In the genomic region with DNA sequence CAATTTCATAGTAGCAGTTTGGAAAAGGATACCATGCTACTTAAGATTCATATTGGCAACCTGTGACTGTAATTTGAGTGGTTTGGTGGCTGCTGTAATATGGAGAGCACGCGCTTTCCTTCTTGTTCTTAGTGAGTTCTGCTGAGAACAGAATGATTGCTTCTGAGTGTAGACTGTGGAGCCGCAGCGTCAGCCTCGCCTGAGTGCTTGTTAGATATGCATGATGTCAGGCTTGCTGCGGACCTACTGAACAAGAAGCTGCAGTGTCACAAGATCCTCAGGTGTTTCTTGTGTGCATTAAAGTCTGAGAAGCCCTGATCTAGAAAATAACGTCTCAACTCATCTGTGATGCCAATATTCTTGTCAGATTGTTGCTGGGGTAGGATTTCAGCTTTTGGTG, we compare ENCODE assay signal across 16 cellular contexts.
A peak's percentile ranks its signal among the peaks of the same experiment; 100 is the strongest.
DNase-seq lines count a peak whose midpoint lies in the region; ATAC-seq and TF ChIP-seq lines count a peak whose summit lies in the region.
"Had no signal": no experiment of that assay in that cellular context is flagged by ENCODE, and none has a peak within 500 bp of the region (broad histone marks: within the 10 kb centered on the region; RNA-seq: fewer than 3 reads in every experiment).

No MANE protein-coding gene starts in this region.

- H4K20me1 ChIP-seq in PC-9 (ENCODE audit: insufficient read depth) = no peaks in the 10 kb centered on the region

- H3K27ac ChIP-seq in psoas muscle = peak overlapping the region; percentile 67
- no peak overlapping the region for H3K27ac ChIP-seq in PC-9

- H3K4me3 ChIP-seq in psoas muscle = peak overlapping the region; percentile 31
- H3K4me3 ChIP-seq in PC-9 = no peak overlapping the region
- H3K4me3 ChIP-seq: SJSA1 had no signal

- 24 to 29% (median 26%) methylated on average over 7 of the region's 7 CpGs for WGBS in psoas muscle, 3 donors

- H3K9me3 Mint-ChIP-seq in glutamatergic neuron (ENCODE audit: unreplicated experiment) (peaks cover 2% of the 10 kb centered on the region), HFFc6 (no peaks in the 10 kb centered on the region)
- H3K9me3 Mint-ChIP-seq: activated naive CD8-positive, alpha-beta T cell treated with anti-CD3 and anti-CD28 coated beads, Interleukin-2, amount 10 ng/mL, durations not matched to agents 7 days and 5 days had no signal

- no peaks in the 10 kb centered on the region for H3K27me3 Mint-ChIP-seq in glutamatergic neuron (ENCODE audit: unreplicated experiment)
- peaks cover 2% of the 10 kb centered on the region; the same call in 1 of the 2 replicates for H3K27me3 Mint-ChIP-seq in HFFc6 (ENCODE audit: insufficient read depth)
- H3K27me3 Mint-ChIP-seq: activated naive CD8-positive, alpha-beta T cell treated with anti-CD3 and anti-CD28 coated beads, Interleukin-2, amount 10 ng/mL, durations not matched to agents 7 days and 5 days had no signal

- peaks cover 22% of the 10 kb centered on the region; the same call in 1 of the 2 replicates for H3F3A ChIP-seq in PC-9 (ENCODE audit: insufficient read depth, low read depth)

- no peaks in the 10 kb centered on the region for H3K9me2 ChIP-seq in PC-9 (ENCODE audit: insufficient read depth)

- BruUV-seq in PC-9 (replicated peaks; lab: Mats Ljungman, UMichigan) = no TSS peak

- H3K79me2 ChIP-seq in PC-9 (ENCODE audit: low read depth) = no peaks in the 10 kb centered on the region

- H3K27ac Mint-ChIP-seq in glutamatergic neuron (ENCODE audit: unreplicated experiment) = no peak overlapping the region
- no peak overlapping the region for H3K27ac Mint-ChIP-seq in HFFc6
- H3K27ac Mint-ChIP-seq: activated naive CD8-positive, alpha-beta T cell treated with anti-CD3 and anti-CD28 coated beads, Interleukin-2, amount 10 ng/mL, durations not matched to agents 7 days and 5 days had no signal

- H3K4me2 ChIP-seq in PC-9 = no peak overlapping the region

- H3K4me1 Mint-ChIP-seq in glutamatergic neuron (ENCODE audit: low read depth, unreplicated experiment) = peaks cover 37% of the 10 kb centered on the region
- peaks cover 29% of the 10 kb centered on the region for H3K4me1 Mint-ChIP-seq in HFFc6 (ENCODE audit: low read depth)
- H3K4me1 Mint-ChIP-seq: activated naive CD8-positive, alpha-beta T cell treated with anti-CD3 and anti-CD28 coated beads, Interleukin-2, amount 10 ng/mL, durations not matched to agents 7 days and 5 days had no signal

- H3K4me3 Mint-ChIP-seq in glutamatergic neuron (ENCODE audit: unreplicated experiment) (peak overlapping the region; percentile 17), HFFc6 (no peak overlapping the region)
- H3K4me3 Mint-ChIP-seq: activated naive CD8-positive, alpha-beta T cell treated with anti-CD3 and anti-CD28 coated beads, Interleukin-2, amount 10 ng/mL, durations not matched to agents 7 days and 5 days had no signal

- TF ChIP-seq CTCF in glutamatergic neuron (IDR thresholded peaks at IDR 0.05; ENCODE audit: partially characterized antibody, unreplicated experiment) (no peak), psoas muscle (IDR thresholded peaks at IDR 0.05) (no peak), HFFc6 (IDR thresholded peaks at IDR 0.05) (no peak), PC-9 (conservative IDR thresholded peaks at IDR 0.05) (no peak)

- ATAC-seq in psoas muscle = peak; percentile 65 to 78 (median 76)
- no peak for ATAC-seq in left colon
- ATAC-seq in HG02623 (IDR thresholded peaks at IDR 0.05; ENCODE audit: unreplicated experiment) = no peak
- ATAC-seq: left lobe of liver had no signal

- H3K27me3 ChIP-seq in psoas muscle (ENCODE audit: insufficient read depth in 3 of 3, low read length in 2 of 3) = no peaks in the 10 kb centered on the region
- no peaks in the 10 kb centered on the region for H3K27me3 ChIP-seq in PC-9 (ENCODE audit: insufficient read depth, low read depth)
- H3K27me3 ChIP-seq: foreskin keratinocyte, SJSA1 had no signal

- no peaks in the 10 kb centered on the region for H3K36me3 Mint-ChIP-seq in glutamatergic neuron (ENCODE audit: unreplicated experiment)
- no peaks in the 10 kb centered on the region for H3K36me3 Mint-ChIP-seq in HFFc6 (ENCODE audit: low read depth)
- H3K36me3 Mint-ChIP-seq: activated naive CD8-positive, alpha-beta T cell treated with anti-CD3 and anti-CD28 coated beads, Interleukin-2, amount 10 ng/mL, durations not matched to agents 7 days and 5 days had no signal

- H3K36me3 ChIP-seq in psoas muscle (ENCODE audit: insufficient read depth in 1 of 2, low read depth in 1 of 2) (no peaks in the 10 kb centered on the region), PC-9 (ENCODE audit: low read depth) (no peaks in the 10 kb centered on the region)
- H3K36me3 ChIP-seq: SJSA1 had no signal

- POLR2A ChIA-PET in PC-9 (lab: Charles Lee; ENCODE audit: unreplicated experiment) = interaction anchor here (1.0 kb wide), 1 partner anchor 54 kb away, joined by 3 read pairs; no protein-coding TSS in a partner anchor

- H3K9me3 ChIP-seq in psoas muscle (no peaks in the 10 kb centered on the region), PC-9 (ENCODE audit: insufficient read depth, low read depth) (no peaks in the 10 kb centered on the region)
- H3K9me3 ChIP-seq: SJSA1 had no signal

- intact Hi-C loops in psoas muscle (cut with DNase I) = no loop called here
- intact Hi-C loops in PC-9 (cut with micrococcal nuclease; ENCODE audit: unreplicated experiment) = no loop called here
- intact Hi-C loops in left colon (cut with DNase I, micrococcal nuclease) = no loop called here

- DNase-seq in DMS 273 treated with DMSO at 0.1 percent for 48 hours (lab: John Stamatoyannopoulos, UW) = peak; percentile 55
- peak; percentile 93 for DNase-seq in NCI-H2171 treated with DMSO at 0.1 percent for 48 hours (lab: John Stamatoyannopoulos, UW)
- DNase-seq in glutamatergic neuron = peak; percentile 34
- DNase-seq in psoas muscle = peak; percentile 20 to 49
- DNase-seq in HFFc6 = no peak
- DNase-seq in PC-9 = no peak
- DNase-seq in left colon = no peak
- DNase-seq: activated CD8-positive, alpha-beta memory T cell treated with anti-CD3 and anti-CD28 coated beads, Interleukin-2, amount 50 U/mL, for 4 hours; activated naive CD8-positive, alpha-beta T cell treated with anti-CD3 and anti-CD28 coated beads, Interleukin-2, amount 10 ng/mL, durations not matched to agents 7 days and 5 days; C1 segment of cervical spinal cord; cortex of kidney; foreskin keratinocyte; NCI-H524 treated with DMSO at 0.1 percent for 48 hours had no signal

- H2AFZ ChIP-seq in PC-9 = no peak overlapping the region

- H3K4me1 ChIP-seq in psoas muscle (peaks cover 28% of the 10 kb centered on the region), PC-9 (replicated peaks; ENCODE audit: insufficient read depth) (peaks cover 56% of the 10 kb centered on the region)

- CTCF ChIA-PET in PC-9 (lab: Charles Lee) = no interaction called here

Comparison
In these comparisons a context has a peak if more than half of its experiments do, and no peak if none do; other contexts are left out.
1. DNase-seq: peak in DMS 273 treated with DMSO at 0.1 percent for 48 hours (single experiment), NCI-H2171 treated with DMSO at 0.1 percent for 48 hours (single experiment), glutamatergic neuron (single experiment) and psoas muscle (2 of 2); none in HFFc6 (single experiment), PC-9 (0 of 2) and left colon (0 of 2).
2. ATAC-seq: peak in psoas muscle (4 of 4); none in left colon (single experiment) and HG02623 (single experiment).